In the genomic region with DNA sequence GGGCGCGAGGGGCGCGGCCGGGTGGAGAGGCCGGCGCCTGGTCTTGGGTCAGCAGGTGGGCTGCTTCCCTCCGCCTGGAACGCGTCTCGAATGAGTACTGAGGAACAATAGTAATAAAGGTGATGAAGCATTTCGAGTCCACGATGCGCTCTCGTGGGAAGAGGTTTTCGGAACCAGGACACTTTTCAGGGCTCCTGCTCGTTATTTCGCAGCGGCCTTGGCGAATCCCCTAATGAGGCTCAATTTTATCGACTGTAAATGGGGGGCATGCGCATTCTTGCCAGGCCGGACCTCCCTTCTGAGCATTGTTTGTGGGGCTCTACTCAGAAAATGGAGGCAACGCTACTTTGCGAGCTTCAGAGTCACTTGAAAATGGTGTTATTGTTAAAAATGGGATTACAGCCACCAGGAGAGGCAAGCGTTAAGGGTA, we compare ENCODE assay signal across 8 cellular contexts. TPM values are rescaled to one million over a fixed set of nuclear protein-coding genes. Genes with fewer than 3 reads are reported as not detected.
DNase-seq lines count a peak whose midpoint lies in the region; ATAC-seq and TF ChIP-seq lines count a peak whose summit lies in the region.

No MANE protein-coding gene starts in this region.

- TF ChIP-seq CTCF in liver (IDR thresholded peaks at IDR 0.05; ENCODE audit: low read depth, low read length, missing input control) (no peak), upper lobe of left lung (IDR thresholded peaks at IDR 0.05) (no peak)

- H3K9me3 ChIP-seq in liver (ENCODE audit: control insufficient read depth in 4 of 4, low read length in 3 of 4) (no peaks in the 10 kb centered on the region), upper lobe of left lung (no peaks in the 10 kb centered on the region)

- H3K9ac ChIP-seq in liver (ENCODE audit: low read depth in 1 of 2, low read length in 2 of 2), result peak overlapping the region; percentile 39 to 76

- H3K4me1 ChIP-seq in liver (ENCODE audit: control insufficient read depth in 4 of 4, insufficient read depth in 4 of 4, low read length in 3 of 4) (peaks cover 3 to 32% (median 26%) of the 10 kb centered on the region in 4 donors), upper lobe of left lung (peaks cover 32 to 48% (median 38%) of the 10 kb centered on the region in 4 donors)

- peaks cover 27% of the 10 kb centered on the region for H3K36me3 Mint-ChIP-seq in activated naive CD4-positive, alpha-beta T cell treated with anti-CD3 and anti-CD28 coated beads for 36 hours (ENCODE audit: low read depth)
- H3K36me3 Mint-ChIP-seq in activated naive CD8-positive, alpha-beta T cell treated with anti-CD3 and anti-CD28 coated beads, Interleukin-2, amount 50 U/mL, for 24 hours (ENCODE audit: low read depth), result peaks cover 24% of the 10 kb centered on the region

- no peaks in the 10 kb centered on the region for H3K9me3 Mint-ChIP-seq in activated naive CD4-positive, alpha-beta T cell treated with anti-CD3 and anti-CD28 coated beads for 36 hours
- H3K9me3 Mint-ChIP-seq in activated naive CD8-positive, alpha-beta T cell treated with anti-CD3 and anti-CD28 coated beads, Interleukin-2, amount 50 U/mL, for 24 hours, result no peaks in the 10 kb centered on the region

- intact Hi-C loops in activated naive CD4-positive, alpha-beta T cell treated with anti-CD3 and anti-CD28 coated beads for 36 hours (cut with micrococcal nuclease), result loop anchor here (1.0 to 5.0 kb wide), 12 partner anchors 11 to 770 kb away; partner anchors contain the start of genes BTD, CAPN7, CCDC174 and EAF1

- H3K27ac ChIP-seq in liver (ENCODE audit: low read depth in 1 of 2, low read length in 2 of 2) (peak overlapping the region; percentile 4 to 45), upper lobe of left lung (peak overlapping the region; percentile 97 to 100 (median 99))

- H3K27ac Mint-ChIP-seq in activated naive CD4-positive, alpha-beta T cell treated with anti-CD3 and anti-CD28 coated beads for 36 hours, result no peak overlapping the region
- H3K27ac Mint-ChIP-seq in activated naive CD8-positive, alpha-beta T cell treated with anti-CD3 and anti-CD28 coated beads, Interleukin-2, amount 50 U/mL, for 24 hours, result peak overlapping the region; percentile 73

- ATAC-seq in activated naive CD8-positive, alpha-beta T cell treated with anti-CD3 and anti-CD28 coated beads, Interleukin-2, amount 50 U/mL, for 24 hours, result no peak
- no peak for ATAC-seq in upper lobe of left lung (ENCODE audit: low FRiP score in 2 of 2)

- no peaks in the 10 kb centered on the region for H3K27me3 ChIP-seq in liver (ENCODE audit: control insufficient read depth in 4 of 4, insufficient read depth in 4 of 4, low read length in 3 of 4)
- H3K27me3 ChIP-seq in upper lobe of left lung, result no peaks in the 10 kb centered on the region

- TF ChIP-seq POLR2A in upper lobe of left lung (IDR thresholded peaks at IDR 0.05), result peak in 2 of 4 donors; percentile 26

- peak overlapping the region; percentile 44 to 100 (median 94) for H3K4me3 ChIP-seq in liver (ENCODE audit: low read depth in 1 of 3, low read length in 3 of 3)
- H3K4me3 ChIP-seq in upper lobe of left lung, result peak overlapping the region; percentile 27 to 98 (median 88)

- CTCF ChIA-PET in activated naive CD4-positive, alpha-beta T cell treated with anti-CD3 and anti-CD28 coated beads for 36 hours (lab: Charles Lee), result no interaction called here

- 2% methylated on average over 26 of the region's 26 CpGs for WGBS in liver
- WGBS in upper lobe of left lung, 2 donors, result 2 to 3% methylated on average over 5 to 19 of the region's 26 CpGs

- H3K36me3 ChIP-seq in liver (ENCODE audit: control insufficient read depth in 4 of 4, insufficient read depth in 3 of 4, low read depth in 1 of 4, low read length in 3 of 4), result peaks cover 0 to 5% (median 2%) of the 10 kb centered on the region in 4 donors
- H3K36me3 ChIP-seq in upper lobe of left lung, result peaks cover 5 to 24% (median 11%) of the 10 kb centered on the region in 4 donors

- TF ChIP-seq EP300 in upper lobe of left lung (IDR thresholded peaks at IDR 0.05), result no peak

- DNase-seq in activated naive CD4-positive, alpha-beta T cell treated with anti-CD3 and anti-CD28 coated beads for 36 hours, result no peak
- no peak for DNase-seq in activated naive CD4-positive, alpha-beta T cell treated with Interleukin-2 at 50 U/mL for 16 hours
- no peak for DNase-seq in activated naive CD8-positive, alpha-beta T cell treated with anti-CD3 and anti-CD28 coated beads, Interleukin-2, amount 50 U/mL, for 24 hours
- DNase-seq in upper lobe of left lung (no peak), NOMO-1 treated with DMSO at 0.1 percent for 48 hours (lab: John Stamatoyannopoulos, UW; ENCODE audit: unreplicated experiment) (no peak), NCI-H187 treated with DMSO at 0.1 percent for 48 hours (lab: John Stamatoyannopoulos, UW) (no peak), SHP77 (lab: John Stamatoyannopoulos, UW) (no peak)

- H3K27me3 Mint-ChIP-seq in activated naive CD4-positive, alpha-beta T cell treated with anti-CD3 and anti-CD28 coated beads for 36 hours (ENCODE audit: low read depth), result no peaks in the 10 kb centered on the region
- H3K27me3 Mint-ChIP-seq in activated naive CD8-positive, alpha-beta T cell treated with anti-CD3 and anti-CD28 coated beads, Interleukin-2, amount 50 U/mL, for 24 hours, result no peaks in the 10 kb centered on the region

- peak overlapping the region; percentile 99 for H3K4me3 Mint-ChIP-seq in activated naive CD4-positive, alpha-beta T cell treated with anti-CD3 and anti-CD28 coated beads for 36 hours
- H3K4me3 Mint-ChIP-seq in activated naive CD8-positive, alpha-beta T cell treated with anti-CD3 and anti-CD28 coated beads, Interleukin-2, amount 50 U/mL, for 24 hours, result peak overlapping the region; percentile 97

- H3K4me1 Mint-ChIP-seq in activated naive CD4-positive, alpha-beta T cell treated with anti-CD3 and anti-CD28 coated beads for 36 hours (ENCODE audit: low read depth), result peaks cover 39% of the 10 kb centered on the region
- H3K4me1 Mint-ChIP-seq in activated naive CD8-positive, alpha-beta T cell treated with anti-CD3 and anti-CD28 coated beads, Interleukin-2, amount 50 U/mL, for 24 hours, result peaks cover 44% of the 10 kb centered on the region

- no peak for TF ChIP-seq RAD21 in liver (IDR thresholded peaks at IDR 0.05)

TF ChIP-seq in liver, 16 proteins besides CTCF, POLR2A, EP300 and RAD21:
- TF ChIP-seq RXRA (IDR thresholded peaks at IDR 0.05) (no peak), HNF4A (conservative IDR thresholded peaks at IDR 0.05) (no peak), TAF1 (conservative IDR thresholded peaks at IDR 0.05) (no peak), FOXA2 (IDR thresholded peaks at IDR 0.05) (no peak), JUND (IDR thresholded peaks at IDR 0.05) (no peak)

RNA-seq across cellular contexts. Expression of gene NR2C2, which starts 1.2 kb away (rescaled TPM):
- 10 to 100 TPM; 60.6 to 61.3 TPM for total RNA-seq in activated naive CD4-positive, alpha-beta T cell treated with anti-CD3 and anti-CD28 coated beads for 36 hours
- total RNA-seq in liver (10 to 100 TPM; 21.8 TPM), upper lobe of left lung (10 to 100 TPM; 24.9 to 54.0 (median 46.6) TPM)
- 1 to 10 TPM; 3.3 to 7.3 TPM for polyA plus RNA-seq in liver
